ENCODE assay signal across 21 cellular contexts in the genomic region with DNA sequence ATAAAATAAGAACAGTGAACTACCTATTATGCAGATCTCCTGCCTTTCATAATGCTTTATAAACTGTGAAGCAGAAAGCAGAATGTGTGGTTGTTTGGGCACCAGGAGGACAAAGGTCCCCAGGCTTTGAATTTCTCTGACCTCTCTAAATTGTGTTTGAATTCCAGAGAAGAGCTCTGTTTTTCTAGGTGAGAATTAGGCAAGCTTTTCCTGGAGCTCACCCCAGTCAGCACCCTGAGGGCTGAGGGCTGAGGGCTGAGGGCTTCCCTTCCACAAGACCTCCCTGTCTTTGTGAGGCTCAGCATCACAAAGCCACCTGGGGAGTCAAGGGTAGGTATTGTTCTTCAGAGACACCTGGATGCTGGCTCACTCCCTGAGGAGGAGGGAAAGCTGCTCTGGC. TPM values are rescaled to one million over a fixed set of nuclear protein-coding genes. Genes with fewer than 3 reads are reported as not detected.
A peak's percentile ranks its signal among the peaks of the same experiment; 100 is the strongest.
DNase-seq lines count a peak whose midpoint lies in the region; ATAC-seq and TF ChIP-seq lines count a peak whose summit lies in the region.
"Had no signal": no experiment of that assay in that cellular context is flagged by ENCODE, and none has a peak within 500 bp of the region (broad histone marks: within the 10 kb centered on the region; RNA-seq: fewer than 3 reads in every experiment).

No MANE protein-coding gene starts in this region.

- CTCF ChIA-PET in WTC11 (lab: Charles Lee) = interaction anchor here (0.7 to 2.4 kb wide), 8 partner anchors 11 to 147 kb away, joined by 3 to 41 read pairs (median 4); a partner anchor contains a TSS

- peak overlapping the region in 2 of 3 donors; percentile 49 to 56 for H3K27ac Mint-ChIP-seq in CD4-positive, CD25-positive, alpha-beta regulatory T cell
- H3K27ac Mint-ChIP-seq in GM23338 (peak overlapping the region; percentile 64), WTC11 (peak overlapping the region; percentile 81)
- H3K27ac Mint-ChIP-seq: activated naive CD4-positive, alpha-beta T cell treated with anti-CD3 and anti-CD28 coated beads for 36 hours; dendritic cell treated with granulocyte-macrophage colony-stimulating factor and Interleukin-4, amounts not matched to agents 40 ng/mL and 50 ng/mL, for 4 days; T-helper 1 cell treated with Interleukin-12 subunit alpha and Interleukin-12 subunit beta and Interleukin-4 antibody, amounts not matched to agents 30 μg/mL and 1 μg/mL, for 36 hours had no signal

- H4K20me1 ChIP-seq in GM23338 (replicated peaks; ENCODE audit: insufficient read depth) = no peaks in the 10 kb centered on the region

- TF ChIP-seq POLR2A in suprapubic skin (IDR thresholded peaks at IDR 0.05) = no peak

- TF ChIP-seq EP300 in suprapubic skin (IDR thresholded peaks at IDR 0.05) = no peak

- H3K9me3 ChIP-seq in CD4-positive, CD25-positive, alpha-beta regulatory T cell (ENCODE audit: control insufficient read depth in 2 of 2, low read length in 2 of 2) = no peaks in the 10 kb centered on the region
- no peaks in the 10 kb centered on the region for H3K9me3 ChIP-seq in suprapubic skin
- H3K9me3 ChIP-seq: lower lobe of right lung, sigmoid colon, transverse colon had no signal

- peaks cover 4 to 10% (median 5%) of the 10 kb centered on the region in 4 donors for H3K4me1 Mint-ChIP-seq in CD4-positive, CD25-positive, alpha-beta regulatory T cell
- H3K4me1 Mint-ChIP-seq in GM23338 (peaks cover 45% of the 10 kb centered on the region), WTC11 (peaks cover 56% of the 10 kb centered on the region)

- H3F3A ChIP-seq in GM23338 (replicated peaks; ENCODE audit: low read depth) = peaks cover 12% of the 10 kb centered on the region

- H3K27me3 Mint-ChIP-seq in CD4-positive, CD25-positive, alpha-beta regulatory T cell = no peaks in the 10 kb centered on the region
- H3K27me3 Mint-ChIP-seq in GM23338 (ENCODE audit: insufficient read depth, low read depth, poor library complexity) (no peaks in the 10 kb centered on the region), WTC11 (ENCODE audit: low read depth) (no peaks in the 10 kb centered on the region)
- H3K27me3 Mint-ChIP-seq: dendritic cell treated with granulocyte-macrophage colony-stimulating factor and Interleukin-4, amounts not matched to agents 40 ng/mL and 50 ng/mL, for 4 days had no signal

- H3K9me2 ChIP-seq in GM23338 (ENCODE audit: insufficient read depth) = no peaks in the 10 kb centered on the region

- H3K9me3 Mint-ChIP-seq in CD4-positive, CD25-positive, alpha-beta regulatory T cell = no peaks in the 10 kb centered on the region
- H3K9me3 Mint-ChIP-seq in GM23338 = no peaks in the 10 kb centered on the region
- H3K9me3 Mint-ChIP-seq in WTC11 = no peaks in the 10 kb centered on the region
- H3K9me3 Mint-ChIP-seq: activated naive CD4-positive, alpha-beta T cell treated with anti-CD3 and anti-CD28 coated beads for 36 hours; dendritic cell treated with granulocyte-macrophage colony-stimulating factor and Interleukin-4, amounts not matched to agents 40 ng/mL and 50 ng/mL, for 4 days; T-helper 1 cell treated with Interleukin-12 subunit alpha and Interleukin-12 subunit beta and Interleukin-4 antibody, amounts not matched to agents 30 μg/mL and 1 μg/mL, for 36 hours had no signal

- H3K4me3 ChIP-seq in CD4-positive, CD25-positive, alpha-beta regulatory T cell (ENCODE audit: low read depth, low read length) = no peak overlapping the region
- H3K4me3 ChIP-seq in GM23338 = peak overlapping the region; percentile 9; the same call in 1 of the 2 replicates
- no peak overlapping the region for H3K4me3 ChIP-seq in suprapubic skin
- H3K4me3 ChIP-seq: lower lobe of right lung, sigmoid colon, transverse colon had no signal

- no peak for TF ChIP-seq CTCF in GM23338 (conservative IDR thresholded peaks at IDR 0.05; ENCODE audit: low read depth in 2 of 2)
- no peak for TF ChIP-seq CTCF in WTC11 (IDR thresholded peaks at IDR 0.05)
- no peak for TF ChIP-seq CTCF in suprapubic skin (IDR thresholded peaks at IDR 0.05)

- no peak overlapping the region for H2AFZ ChIP-seq in GM23338

- no peak for ATAC-seq in CD4-positive, CD25-positive, alpha-beta regulatory T cell (ENCODE audit: low read depth in 2 of 2)
- ATAC-seq in GM23338 (peak; percentile 99), WTC11 (peak; percentile 98), HG03097 (IDR thresholded peaks at IDR 0.05; ENCODE audit: low FRiP score, unreplicated experiment) (no peak)
- ATAC-seq: HCT116, lower lobe of right lung had no signal

- H3K36me3 ChIP-seq in CD4-positive, CD25-positive, alpha-beta regulatory T cell (ENCODE audit: control insufficient read depth, insufficient read depth, low read length) = no peaks in the 10 kb centered on the region
- no peaks in the 10 kb centered on the region for H3K36me3 ChIP-seq in GM23338 (ENCODE audit: insufficient read depth)
- no peaks in the 10 kb centered on the region for H3K36me3 ChIP-seq in suprapubic skin
- H3K36me3 ChIP-seq: lower lobe of right lung, sigmoid colon, transverse colon had no signal

- no peaks in the 10 kb centered on the region for H3K4me1 ChIP-seq in CD4-positive, CD25-positive, alpha-beta regulatory T cell (ENCODE audit: control insufficient read depth, insufficient read depth, low read length, poor library complexity, severe bottlenecking)
- H3K4me1 ChIP-seq in GM23338 (ENCODE audit: insufficient read depth) (peaks cover 39% of the 10 kb centered on the region), suprapubic skin (no peaks in the 10 kb centered on the region)
- H3K4me1 ChIP-seq: lower lobe of right lung, sigmoid colon had no signal

- no peaks in the 10 kb centered on the region for H3K79me2 ChIP-seq in GM23338 (replicated peaks; ENCODE audit: insufficient read depth)

- H3K27ac ChIP-seq in CD4-positive, CD25-positive, alpha-beta regulatory T cell (ENCODE audit: insufficient read depth, low read length, poor library complexity, severe bottlenecking) = no peak overlapping the region
- H3K27ac ChIP-seq in GM23338 (ENCODE audit: low read depth) (peak overlapping the region; percentile 95), suprapubic skin (no peak overlapping the region)
- H3K27ac ChIP-seq: C4-2B, lower lobe of right lung, sigmoid colon had no signal

- peak overlapping the region; percentile 52 for H3K4me2 ChIP-seq in GM23338

- peaks cover 4% of the 10 kb centered on the region for H3K36me3 Mint-ChIP-seq in CD4-positive, CD25-positive, alpha-beta regulatory T cell
- no peaks in the 10 kb centered on the region; the same call in 2 of the 3 replicates for H3K36me3 Mint-ChIP-seq in GM23338 (ENCODE audit: low read depth)
- no peaks in the 10 kb centered on the region; the same call in 1 of the 2 replicates for H3K36me3 Mint-ChIP-seq in WTC11

- H3K4me3 Mint-ChIP-seq in CD4-positive, CD25-positive, alpha-beta regulatory T cell = no peak overlapping the region
- H3K4me3 Mint-ChIP-seq in GM23338 (peak overlapping the region; percentile 18; the same call in 2 of the 3 replicates), WTC11 (no peak overlapping the region; the same call in 1 of the 2 replicates)
- H3K4me3 Mint-ChIP-seq: activated naive CD4-positive, alpha-beta T cell treated with anti-CD3 and anti-CD28 coated beads for 36 hours; dendritic cell treated with granulocyte-macrophage colony-stimulating factor and Interleukin-4, amounts not matched to agents 40 ng/mL and 50 ng/mL, for 4 days; T-helper 1 cell treated with Interleukin-12 subunit alpha and Interleukin-12 subunit beta and Interleukin-4 antibody, amounts not matched to agents 30 μg/mL and 1 μg/mL, for 36 hours had no signal

- no peaks in the 10 kb centered on the region for H3K27me3 ChIP-seq in CD4-positive, CD25-positive, alpha-beta regulatory T cell (ENCODE audit: control insufficient read depth, insufficient read depth, low read length)
- H3K27me3 ChIP-seq in GM23338 (ENCODE audit: insufficient read depth) (no peaks in the 10 kb centered on the region), suprapubic skin (no peaks in the 10 kb centered on the region)
- H3K27me3 ChIP-seq: sigmoid colon, transverse colon had no signal

- POLR2A ChIA-PET in WTC11 (lab: Charles Lee) = interaction anchor here (0.6 to 1.8 kb wide), 5 partner anchors 15 to 74 kb away, joined by 3 to 9 read pairs (median 4); a partner anchor contains a TSS

- no peak for DNase-seq in CD4-positive, CD25-positive, alpha-beta regulatory T cell
- DNase-seq in GM23338 (ENCODE audit: low spot score) = peak; percentile 92
- DNase-seq in WTC11 (ENCODE audit: low spot score) = peak; percentile 73
- DNase-seq in islet precursor cell = peak; percentile 75
- no peak for DNase-seq in stimulated activated naive CD4-positive, alpha-beta T cell treated with Interleukin-2 at 50 U/mL for 16 hours (lab: John Stamatoyannopoulos, UW)
- no peak for DNase-seq in stimulated activated CD4-positive, alpha-beta T cell treated with anti-CD3 and anti-CD28 coated beads, Interleukin-15, amount 100 ng/mL, for 24 hours
- DNase-seq in suprapubic skin (ENCODE audit: low spot score in 2 of 2) = no peak
- DNase-seq: activated naive CD4-positive, alpha-beta T cell treated with anti-CD3 and anti-CD28 coated beads for 36 hours; activated T-cell treated with anti-CD3 and anti-CD28 coated beads, Interleukin-2, amount 50 U/mL, for 48 hours; lower lobe of right lung; NCI-H1105 treated with DMSO at 0.1 percent for 48 hours; NCI-H524 treated with DMSO at 0.1 percent for 48 hours; posterior cingulate gyrus; RPMI8226; sigmoid colon; transverse colon had no signal

TF ChIP-seq in GM23338, 12 proteins besides CTCF, POLR2A, EP300 and RAD21 (continues in another document):
- no peak for TF ChIP-seq JUNB (IDR thresholded peaks at IDR 0.05; ENCODE audit: unreplicated experiment)
- peak; percentile 31; the same call in 1 of the 2 replicates for TF ChIP-seq NANOG (IDR thresholded peaks at IDR 0.05; ENCODE audit: borderline replicate concordance)
- peak; percentile 51; the same call in 1 of the 2 replicates for TF ChIP-seq POLR2AphosphoS5 (IDR thresholded peaks at IDR 0.05; ENCODE audit: low read depth)

TF ChIP-seq in WTC11, 78 proteins besides CTCF, POLR2A, EP300 and RAD21:
- TF ChIP-seq FOXK1 (CRISPR knock-in tag; IDR thresholded peaks at IDR 0.05) (peak; percentile 41; the same call in 1 of the 2 replicates), TEAD1 (CRISPR knock-in tag; IDR thresholded peaks at IDR 0.05) (peak; percentile 27; the same call in 1 of the 2 replicates), ETV6 (CRISPR knock-in tag; IDR thresholded peaks at IDR 0.05) (peak; percentile 59; the same call in 1 of the 2 replicates), ZNF423 (CRISPR knock-in tag; IDR thresholded peaks at IDR 0.05) (peak; percentile 99), EMX1 (CRISPR knock-in tag; IDR thresholded peaks at IDR 0.05) (no peak)

RNA-seq across cellular contexts. Expression of a gene that starts 45.5 kb away (rescaled TPM):
- total RNA-seq in CD4-positive, CD25-positive, alpha-beta regulatory T cell = 31.1 TPM
- polyA plus RNA-seq in CD4-positive, CD25-positive, alpha-beta regulatory T cell = 1 to 10 TPM; 2.4 to 6.5 (median 4.5) TPM
- total RNA-seq in GM23338 (2014; rRNA removed; shearing (Covaris generic)) = 40.4 and 41.8 TPM in 2 replicates
- polyA plus RNA-seq in GM23338 (2016; fragmentation: Nextera tagmentation; extraction: Ambion mirVana) = 7.7 and 10.0 TPM in 2 replicates
- total RNA-seq in WTC11 (2021) (22.5 to 23.5 TPM (median 22.9 TPM) in 3 replicates), suprapubic skin (10 to 100 TPM in 3 of 4 donors, 1 to 10 TPM in 1; 7.9 to 86.1 (median 22.0) TPM)

Comparison
In these comparisons a context has a peak if more than half of its experiments do, and no peak if none do; other contexts are left out.
1. ATAC-seq: peak in GM23338 (single experiment) and WTC11 (single experiment); none in CD4-positive, CD25-positive, alpha-beta regulatory T cell (0 of 2) and HG03097 (single experiment).
2. DNase-seq: peak in GM23338 (single experiment), WTC11 (single experiment) and islet precursor cell (single experiment); none in CD4-positive, CD25-positive, alpha-beta regulatory T cell (0 of 3), stimulated activated naive CD4-positive, alpha-beta T cell treated with Interleukin-2 at 50 U/mL for 16 hours (single experiment), stimulated activated CD4-positive, alpha-beta T cell treated with anti-CD3 and anti-CD28 coated beads, Interleukin-15, amount 100 ng/mL, for 24 hours (single experiment) and suprapubic skin (0 of 2).
3. Peak in every context shown above with its lines, with median percentiles within 50 percentile points of each other: H3K27ac Mint-ChIP-seq.